In genomic region chr4:972651-973424, GRCh38 we compare ENCODE assay signal across 8 cellular contexts. TPM values are rescaled to one million over a fixed set of nuclear protein-coding genes. Genes with fewer than 3 reads are reported as not detected.
DNase-seq lines count a peak whose midpoint lies in the region; ATAC-seq, FAIRE-seq and TF ChIP-seq lines count a peak whose summit lies in the region.

No MANE protein-coding gene starts in this region.

- H3K4me3 ChIP-seq in SU-DHL-6 (ENCODE audit: insufficient read depth, low read length, poor library complexity, severe bottlenecking) (peak overlapping the region; percentile 85), ascending aorta (peak overlapping the region; percentile 84 to 92), keratinocyte (ENCODE audit: control insufficient read depth in 2 of 3, extremely low read depth in 1 of 3, insufficient read depth in 2 of 3, low read depth in 1 of 3, low read length in 3 of 3) (peak overlapping the region; percentile 63 to 74 (median 71))

- no peaks in the 10 kb centered on the region for H3F3A ChIP-seq in SU-DHL-6 (ENCODE audit: insufficient read depth)

- peak overlapping the region; percentile 78 for H3K4me2 ChIP-seq in SU-DHL-6 (ENCODE audit: low read depth, low read length, poor library complexity, severe bottlenecking)
- H3K4me2 ChIP-seq in keratinocyte (ENCODE audit: control insufficient read depth, extremely low read depth, insufficient read depth, low read depth, low read length), result peak overlapping the region; percentile 80

- H4K20me1 ChIP-seq in SU-DHL-6 (ENCODE audit: low read depth, low read length) (no peaks in the 10 kb centered on the region), keratinocyte (ENCODE audit: control insufficient read depth, extremely low read depth, insufficient read depth, low read length) (peaks cover 3% of the 10 kb centered on the region)

- H3K4me1 ChIP-seq in ascending aorta, result peaks cover 9 to 16% of the 10 kb centered on the region in 2 donors
- H3K4me1 ChIP-seq in keratinocyte (ENCODE audit: control insufficient read depth, extremely low read depth, insufficient read depth, low read length), result peaks cover 19% of the 10 kb centered on the region

- H3K27ac ChIP-seq in SU-DHL-6 (ENCODE audit: low read depth, low read length) (no peak overlapping the region), ascending aorta (no peak overlapping the region), keratinocyte (ENCODE audit: control insufficient read depth, insufficient read depth, low read length) (no peak overlapping the region)

- H3K79me2 ChIP-seq in SU-DHL-6 (ENCODE audit: insufficient read depth, low read length) (no peaks in the 10 kb centered on the region), keratinocyte (ENCODE audit: control insufficient read depth, insufficient read depth, low read length) (no peaks in the 10 kb centered on the region)

- no peak for TF ChIP-seq CTCF in GM13977 (IDR thresholded peaks at IDR 0.05; ENCODE audit: extremely low read depth, insufficient read depth, missing control alignments)
- TF ChIP-seq CTCF in SU-DHL-6 (IDR thresholded peaks at IDR 0.05; ENCODE audit: insufficient read depth, low read length, poor library complexity, severe bottlenecking), result no peak
- TF ChIP-seq CTCF in ascending aorta (IDR thresholded peaks at IDR 0.05), result no peak
- no peak for TF ChIP-seq CTCF in keratinocyte (optimal IDR thresholded peaks at IDR 0.05 in 1 of 3, IDR thresholded peaks at IDR 0.05 in 1 of 3, conservative IDR thresholded peaks at IDR 0.05 in 1 of 3; ENCODE audit: extremely low read depth in 1 of 3, insufficient read depth in 2 of 3, low read length in 3 of 3)

- H2AFZ ChIP-seq in SU-DHL-6 (ENCODE audit: low read depth, low read length, severe bottlenecking), result peak overlapping the region; percentile 68
- H2AFZ ChIP-seq in keratinocyte (ENCODE audit: control insufficient read depth, low read length), result peak overlapping the region; percentile 49

- dilution Hi-C loops in keratinocyte (cut with MboI; ENCODE audit: extremely low pct_ligation_motif_present, low sequenced_read_pairs), result no loop called here

- no peak for FAIRE-seq in keratinocyte (lab: Jason Lieb, UNC)

- in situ Hi-C loops in GM13977 (cut with MboI; ENCODE audit: low pct_unique_long_range_greater_than_20kb, low sequenced_read_pairs, unreplicated experiment), result no loop called here

- DNase-seq in GM13977 (ENCODE audit: low spot score) (peak; percentile 77), ascending aorta (ENCODE audit: low spot score in 2 of 2) (no peak), keratinocyte (ENCODE audit: low read depth, low spot score) (no peak), NCI-H2107 treated with DMSO at 0.1 percent for 48 hours (lab: John Stamatoyannopoulos, UW; ENCODE audit: unreplicated experiment) (no peak), NCI-H2081 (lab: John Stamatoyannopoulos, UW) (no peak)
- peak; percentile 65 for DNase-seq in stimulated activated CD4-positive, alpha-beta T cell treated with anti-CD3 and anti-CD28 coated beads, Interleukin-4, amount 100 ng/mL, for 1 hour

- H3K9ac ChIP-seq in SU-DHL-6 (ENCODE audit: low read length) (peak overlapping the region; percentile 68), keratinocyte (ENCODE audit: control insufficient read depth, extremely low read depth, insufficient read depth, low read length) (peak overlapping the region; percentile 71)

- H3K27me3 ChIP-seq in SU-DHL-6 (ENCODE audit: low read length) (no peaks in the 10 kb centered on the region), ascending aorta (no peaks in the 10 kb centered on the region), keratinocyte (ENCODE audit: control insufficient read depth, extremely low read depth, insufficient read depth, low read length) (peaks cover 5% of the 10 kb centered on the region)

- intact Hi-C loops in ascending aorta (cut with DNase I), result loop anchor here (1.0 kb wide), 3 partner anchors 36 to 192 kb away; partner anchors contain the start of genes GAK and TMEM175

- no peaks in the 10 kb centered on the region for H3K9me3 ChIP-seq in SU-DHL-6 (ENCODE audit: insufficient read depth, low read length)
- no peaks in the 10 kb centered on the region for H3K9me3 ChIP-seq in ascending aorta
- no peaks in the 10 kb centered on the region for H3K9me3 ChIP-seq in keratinocyte (ENCODE audit: control insufficient read depth, low read depth, low read length)

- H3K36me3 ChIP-seq in SU-DHL-6 (ENCODE audit: low read length) (no peaks in the 10 kb centered on the region), ascending aorta (no peaks in the 10 kb centered on the region), keratinocyte (ENCODE audit: control insufficient read depth in 2 of 2, extremely low read depth in 1 of 2, insufficient read depth in 2 of 2, low read length in 2 of 2) (peaks cover 0 to 2% of the 10 kb centered on the region in 2 experiments)

- H3K9me2 ChIP-seq in SU-DHL-6 (replicated peaks; ENCODE audit: insufficient read depth, low read length), result no peaks in the 10 kb centered on the region

- ATAC-seq in HG02852 (IDR thresholded peaks at IDR 0.05; ENCODE audit: unreplicated experiment), result peak; percentile 44

- H3K9me1 ChIP-seq in keratinocyte (ENCODE audit: control insufficient read depth, extremely low read depth, insufficient read depth, low read length), result no peaks in the 10 kb centered on the region

RNA-seq across cellular contexts. Expression of gene DGKQ, which starts 0.5 kb away (rescaled TPM):
- total RNA-seq in ascending aorta, result 20.1 TPM
- polyA plus RNA-seq in keratinocyte, result 5.3 to 11.3 TPM (median 5.9 TPM) in 3 replicates
- 3.0 TPM for polyA plus RNA-seq in keratinocyte (2011; ENCODE audit: low read depth)
- polyA plus RNA-seq in keratinocyte (2011; cell fraction: cytosol; rRNA removed), result 3.5 and 9.1 TPM in 2 replicates
- polyA plus RNA-seq in keratinocyte (2011; cell fraction: nucleus; rRNA removed), result 22.9 and 30.3 TPM in 2 replicates
- polyA plus RNA-seq in keratinocyte (2012; ENCODE audit: low replicate concordance), result 7.4 and 8.8 TPM in 2 replicates
- polyA minus RNA-seq in keratinocyte, result 5.9 to 10.4 TPM (median 8.3 TPM) in 3 replicates
- polyA minus RNA-seq in keratinocyte (2011; cell fraction: cytosol; rRNA and poly(A)+ RNA removed), result 17.5 TPM
- polyA minus RNA-seq in keratinocyte (2011; cell fraction: nucleus; rRNA and poly(A)+ RNA removed), result 16.9 and 17.8 TPM in 2 replicates

RNA-seq across cellular contexts. Expression of gene IDUA, which starts 14.0 kb away (rescaled TPM):
- total RNA-seq in ascending aorta, result 118 TPM
- 0.74 to 3.9 TPM (median 1.2 TPM) in 3 replicates for polyA plus RNA-seq in keratinocyte
- polyA plus RNA-seq in keratinocyte (2011; ENCODE audit: low read depth), result 5.5 TPM
- 0.22 and 1.1 TPM in 2 replicates for polyA plus RNA-seq in keratinocyte (2011; cell fraction: cytosol; rRNA removed)
- 14.6 and 27.2 TPM in 2 replicates for polyA plus RNA-seq in keratinocyte (2011; cell fraction: nucleus; rRNA removed)
- polyA plus RNA-seq in keratinocyte (2012; ENCODE audit: low replicate concordance), result 1.7 and 6.6 TPM in 2 replicates
- polyA minus RNA-seq in keratinocyte, result 0.85 to 2.4 TPM (median 1.4 TPM) in 3 replicates
- 3.5 TPM for polyA minus RNA-seq in keratinocyte (2011; cell fraction: cytosol; rRNA and poly(A)+ RNA removed)
- 5.4 and 8.7 TPM in 2 replicates for polyA minus RNA-seq in keratinocyte (2011; cell fraction: nucleus; rRNA and poly(A)+ RNA removed)

RNA-seq across cellular contexts. Expression of gene SLC26A1, which starts 20.4 kb away (rescaled TPM):
- not detected for total RNA-seq in ascending aorta
- polyA plus RNA-seq in keratinocyte, result not detected in 3 replicates
- polyA plus RNA-seq in keratinocyte (2011; ENCODE audit: low read depth), result not detected
- polyA plus RNA-seq in keratinocyte (2011; cell fraction: cytosol; rRNA removed), result not detected in 2 replicates
- not detected in 2 replicates for polyA plus RNA-seq in keratinocyte (2011; cell fraction: nucleus; rRNA removed)
- polyA plus RNA-seq in keratinocyte (2012; ENCODE audit: low replicate concordance), result 0.18 and 0.69 TPM in 2 replicates
- not detected in 3 replicates for polyA minus RNA-seq in keratinocyte
- not detected for polyA minus RNA-seq in keratinocyte (2011; cell fraction: cytosol; rRNA and poly(A)+ RNA removed)
- not detected in 2 replicates for polyA minus RNA-seq in keratinocyte (2011; cell fraction: nucleus; rRNA and poly(A)+ RNA removed)

RNA-seq across cellular contexts. Expression of gene FGFRL1, which starts 38.6 kb away (rescaled TPM):
- total RNA-seq in ascending aorta, result 79.1 TPM
- 2.8 to 8.1 TPM (median 4.9 TPM) in 3 replicates for polyA plus RNA-seq in keratinocyte
- polyA plus RNA-seq in keratinocyte (2011; ENCODE audit: low read depth), result 1.9 TPM
- 8.3 and 9.7 TPM in 2 replicates for polyA plus RNA-seq in keratinocyte (2011; cell fraction: cytosol; rRNA removed)
- 13.6 and 16.4 TPM in 2 replicates for polyA plus RNA-seq in keratinocyte (2011; cell fraction: nucleus; rRNA removed)
- 4.2 and 8.0 TPM in 2 replicates for polyA plus RNA-seq in keratinocyte (2012; ENCODE audit: low replicate concordance)
- 28.4 to 43.9 TPM (median 33.5 TPM) in 3 replicates for polyA minus RNA-seq in keratinocyte
- 11.7 TPM for polyA minus RNA-seq in keratinocyte (2011; cell fraction: cytosol; rRNA and poly(A)+ RNA removed)
- polyA minus RNA-seq in keratinocyte (2011; cell fraction: nucleus; rRNA and poly(A)+ RNA removed), result 7.8 and 10.3 TPM in 2 replicates

RNA-seq across cellular contexts. Expression of gene TMEM175, which starts 40.6 kb away (rescaled TPM):
- 41.2 TPM for total RNA-seq in ascending aorta
- polyA plus RNA-seq in keratinocyte, result 23.2 to 31.3 TPM (median 24.3 TPM) in 3 replicates
- 2.5 TPM for polyA plus RNA-seq in keratinocyte (2011; ENCODE audit: low read depth)
- 9.8 and 13.4 TPM in 2 replicates for polyA plus RNA-seq in keratinocyte (2011; cell fraction: cytosol; rRNA removed)
- 157 and 181 TPM in 2 replicates for polyA plus RNA-seq in keratinocyte (2011; cell fraction: nucleus; rRNA removed)
- 20.4 and 22.3 TPM in 2 replicates for polyA plus RNA-seq in keratinocyte (2012; ENCODE audit: low replicate concordance)
- polyA minus RNA-seq in keratinocyte, result 17.3 to 36.9 TPM (median 22.9 TPM) in 3 replicates
- polyA minus RNA-seq in keratinocyte (2011; cell fraction: cytosol; rRNA and poly(A)+ RNA removed), result 14.0 TPM
- polyA minus RNA-seq in keratinocyte (2011; cell fraction: nucleus; rRNA and poly(A)+ RNA removed), result 31.0 and 54.2 TPM in 2 replicates

Comparison
In these comparisons a context has a peak if more than half of its experiments do, and no peak if none do; other contexts are left out.
1. DNase-seq: peak in GM13977 (single experiment) and stimulated activated CD4-positive, alpha-beta T cell treated with anti-CD3 and anti-CD28 coated beads, Interleukin-4, amount 100 ng/mL, for 1 hour (single experiment); none in ascending aorta (0 of 2), keratinocyte (single experiment), NCI-H2107 treated with DMSO at 0.1 percent for 48 hours (single experiment) and NCI-H2081 (0 of 2).
2. Peak in every context shown above with its lines, with median percentiles within 50 percentile points of each other: H3K4me3 ChIP-seq.